Comparison of ENCODE assay signal across 10 cellular contexts in the genomic region with DNA sequence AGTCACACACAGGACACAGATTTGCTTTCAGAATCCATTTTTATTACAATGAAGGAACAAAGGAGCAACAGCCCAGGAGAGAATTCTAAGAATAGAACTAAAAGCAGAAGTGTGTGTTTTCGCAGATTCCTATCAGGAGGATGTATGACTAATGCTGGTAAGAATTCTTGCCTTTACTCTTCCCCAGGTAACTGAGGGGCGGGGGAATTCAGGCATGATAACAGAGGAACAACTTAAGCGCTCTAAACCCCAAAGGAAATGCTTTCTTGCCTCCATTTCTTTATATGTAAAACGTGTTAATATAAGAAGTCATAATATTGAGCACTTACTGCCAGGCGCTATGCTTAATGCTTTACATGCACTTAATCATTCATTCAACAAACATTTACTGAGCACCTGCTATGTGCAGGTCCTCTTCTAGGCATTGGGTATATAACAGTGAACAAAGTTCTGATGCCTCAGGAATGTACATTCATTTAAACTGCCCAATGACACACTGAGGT. TPM values are rescaled to one million over a fixed set of nuclear protein-coding genes. Genes with fewer than 3 reads are reported as not detected.
DNase-seq lines count a peak whose midpoint lies in the region; ATAC-seq, FAIRE-seq and TF ChIP-seq lines count a peak whose summit lies in the region.
"Had no signal": no experiment of that assay in that cellular context is flagged by ENCODE, and none has a peak within 500 bp of the region (broad histone marks: within the 10 kb centered on the region; RNA-seq: fewer than 3 reads in every experiment).

No MANE protein-coding gene starts in this region.

- no peak overlapping the region for H3K9ac ChIP-seq in kidney (ENCODE audit: low read length in 2 of 2)

- peaks cover 2% of the 10 kb centered on the region for H3K27me3 Mint-ChIP-seq in activated CD8-positive, alpha-beta memory T cell treated with anti-CD3 and anti-CD28 coated beads, Interleukin-2, amount 10 ng/mL, durations not matched to agents 7 days and 5 days

- H3K9me3 ChIP-seq in kidney (ENCODE audit: control insufficient read depth in 1 of 2, low read length in 2 of 2), result no peaks in the 10 kb centered on the region

- FAIRE-seq in kidney (lab: Jason Lieb, UNC), result no peak
- FAIRE-seq: endometrium had no signal

- no peaks in the 10 kb centered on the region for H3K9me3 Mint-ChIP-seq in activated CD8-positive, alpha-beta memory T cell treated with anti-CD3 and anti-CD28 coated beads, Interleukin-2, amount 10 ng/mL, durations not matched to agents 7 days and 5 days (ENCODE audit: low read depth)

- ATAC-seq in activated CD8-positive, alpha-beta memory T cell treated with anti-CD3 and anti-CD28 coated beads, Interleukin-2, amount 10 ng/mL, durations not matched to agents 7 days and 5 days, result no peak
- peak; percentile 47 for ATAC-seq in stimulated activated naive CD8-positive, alpha-beta T cell treated with anti-CD3 and anti-CD28 coated beads, Interleukin-15, Interleukin-2, amounts not matched to agents 100 U/mL and 50 U/mL, for 24 hours

- H3K4me3 Mint-ChIP-seq in activated CD8-positive, alpha-beta memory T cell treated with anti-CD3 and anti-CD28 coated beads, Interleukin-2, amount 10 ng/mL, durations not matched to agents 7 days and 5 days, result peak overlapping the region; percentile 31

- no peaks in the 10 kb centered on the region for H3K36me3 Mint-ChIP-seq in activated CD8-positive, alpha-beta memory T cell treated with anti-CD3 and anti-CD28 coated beads, Interleukin-2, amount 10 ng/mL, durations not matched to agents 7 days and 5 days

- no peak for TF ChIP-seq CTCF in choroid plexus epithelial cell (conservative IDR thresholded peaks at IDR 0.05; ENCODE audit: low read depth, low read length)
- no peak for TF ChIP-seq CTCF in kidney (IDR thresholded peaks at IDR 0.05; ENCODE audit: borderline replicate concordance, extremely low read depth, insufficient read depth)

- CTCF ChIA-PET in activated CD8-positive, alpha-beta memory T cell treated with anti-CD3 and anti-CD28 coated beads, Interleukin-2, amount 10 ng/mL, durations not matched to agents 7 days and 5 days (lab: Charles Lee), result interaction anchor here (0.6 to 1.1 kb wide), 2 partner anchors 144 to 370 kb away, joined by 3 read pairs; no protein-coding TSS in a partner anchor

- DNase-seq in activated CD8-positive, alpha-beta memory T cell treated with anti-CD3 and anti-CD28 coated beads, Interleukin-2, amount 10 ng/mL, durations not matched to agents 7 days and 5 days, result no peak
- DNase-seq in activated CD8-positive, alpha-beta memory T cell treated with anti-CD3 and anti-CD28 coated beads for 24 hours, result no peak
- DNase-seq in OCI-M1 (lab: John Stamatoyannopoulos, UW), result peak; percentile 77
- DNase-seq in choroid plexus epithelial cell (ENCODE audit: low read depth), result peak; percentile 61
- DNase-seq in stimulated activated naive CD8-positive, alpha-beta T cell treated with anti-CD3 and anti-CD28 coated beads, Interleukin-15, Interleukin-2, amounts not matched to agents 100 U/mL and 50 U/mL, for 24 hours, result no peak
- DNase-seq in AG08396 (ENCODE audit: low spot score), result no peak
- no peak for DNase-seq in kidney
- DNase-seq in DMS 273 treated with DMSO at 0.1 percent for 48 hours (lab: John Stamatoyannopoulos, UW), result no peak

- no peak overlapping the region for H3K4me3 ChIP-seq in choroid plexus epithelial cell (ENCODE audit: low read depth, low read length)
- no peak overlapping the region for H3K4me3 ChIP-seq in kidney (ENCODE audit: low read length in 2 of 2)
- H3K4me3 ChIP-seq: skin epidermis had no signal

- no peaks in the 10 kb centered on the region for H3K36me3 ChIP-seq in kidney (ENCODE audit: control insufficient read depth in 1 of 2, insufficient read depth in 2 of 2, low read length in 2 of 2)

- no peak overlapping the region for H3K27ac Mint-ChIP-seq in activated CD8-positive, alpha-beta memory T cell treated with anti-CD3 and anti-CD28 coated beads, Interleukin-2, amount 10 ng/mL, durations not matched to agents 7 days and 5 days

- peaks cover 49% of the 10 kb centered on the region for H3K4me1 Mint-ChIP-seq in activated CD8-positive, alpha-beta memory T cell treated with anti-CD3 and anti-CD28 coated beads, Interleukin-2, amount 10 ng/mL, durations not matched to agents 7 days and 5 days

- H3K4me1 ChIP-seq in kidney (ENCODE audit: control insufficient read depth in 1 of 2, insufficient read depth in 1 of 2, low read depth in 1 of 2, low read length in 2 of 2), result peaks cover 0 to 5% of the 10 kb centered on the region in 2 donors

- no peak overlapping the region for H3K27ac ChIP-seq in kidney (ENCODE audit: low read depth in 2 of 2, low read length in 2 of 2)

- intact Hi-C loops in kidney (cut with DNase I), result no loop called here

RNA-seq across cellular contexts. Expression of a gene that starts 4.5 kb away (rescaled TPM):
- under 1 TPM; 0.06 to 0.23 TPM for total RNA-seq in activated CD8-positive, alpha-beta memory T cell treated with anti-CD3 and anti-CD28 coated beads, Interleukin-2, amount 10 ng/mL, durations not matched to agents 7 days and 5 days
- total RNA-seq in kidney, result 0.72 TPM
- polyA plus RNA-seq in kidney (ENCODE audit: insufficient read depth, low read depth, low replicate concordance), result 0.99 TPM

RNA-seq across cellular contexts. Expression of a gene that starts 9.5 kb away (rescaled TPM):
- under 1 TPM in 1 of 2 experiments, not detected in 1; 0.09 TPM for total RNA-seq in activated CD8-positive, alpha-beta memory T cell treated with anti-CD3 and anti-CD28 coated beads, Interleukin-2, amount 10 ng/mL, durations not matched to agents 7 days and 5 days
- not detected for total RNA-seq in kidney
- polyA plus RNA-seq in kidney (ENCODE audit: insufficient read depth, low read depth, low replicate concordance), result not detected

RNA-seq across cellular contexts. Expression of a gene that starts 22.9 kb away (rescaled TPM):
- total RNA-seq in activated CD8-positive, alpha-beta memory T cell treated with anti-CD3 and anti-CD28 coated beads, Interleukin-2, amount 10 ng/mL, durations not matched to agents 7 days and 5 days, result not detected
- not detected for total RNA-seq in kidney
- not detected for polyA plus RNA-seq in kidney (ENCODE audit: insufficient read depth, low read depth, low replicate concordance)

RNA-seq across cellular contexts. Expression of a gene that starts 26.5 kb away (rescaled TPM):
- total RNA-seq in activated CD8-positive, alpha-beta memory T cell treated with anti-CD3 and anti-CD28 coated beads, Interleukin-2, amount 10 ng/mL, durations not matched to agents 7 days and 5 days, result 10 to 100 TPM; 50.2 to 65.9 TPM
- total RNA-seq in kidney, result 35.7 TPM
- polyA plus RNA-seq in kidney (ENCODE audit: insufficient read depth, low read depth, low replicate concordance), result 31.5 TPM

RNA-seq across cellular contexts. Expression of a gene that starts 48.3 kb away (rescaled TPM):
- under 1 TPM; 0.26 to 0.67 TPM for total RNA-seq in activated CD8-positive, alpha-beta memory T cell treated with anti-CD3 and anti-CD28 coated beads, Interleukin-2, amount 10 ng/mL, durations not matched to agents 7 days and 5 days
- total RNA-seq in kidney, result 0.22 TPM
- not detected for polyA plus RNA-seq in kidney (ENCODE audit: insufficient read depth, low read depth, low replicate concordance)

Comparison
In these comparisons a context has a peak if more than half of its experiments do, and no peak if none do; other contexts are left out.
1. DNase-seq: peak in OCI-M1 (single experiment) and choroid plexus epithelial cell (single experiment); none in activated CD8-positive, alpha-beta memory T cell treated with anti-CD3 and anti-CD28 coated beads, Interleukin-2, amount 10 ng/mL, durations not matched to agents 7 days and 5 days (single experiment), activated CD8-positive, alpha-beta memory T cell treated with anti-CD3 and anti-CD28 coated beads for 24 hours (single experiment), stimulated activated naive CD8-positive, alpha-beta T cell treated with anti-CD3 and anti-CD28 coated beads, Interleukin-15, Interleukin-2, amounts not matched to agents 100 U/mL and 50 U/mL, for 24 hours (single experiment), AG08396 (single experiment), kidney (single experiment) and DMS 273 treated with DMSO at 0.1 percent for 48 hours (single experiment).